In genomic region chr5:173807150-173807784, GRCh38 we compare ENCODE assay signal across 27 cellular contexts.
DNase-seq lines count a peak whose midpoint lies in the region; FAIRE-seq and TF ChIP-seq lines count a peak whose summit lies in the region.
"Had no signal": no experiment of that assay in that cellular context is flagged by ENCODE, and none has a peak within 500 bp of the region (broad histone marks: within the 10 kb centered on the region; RNA-seq: fewer than 3 reads in every experiment).

No MANE protein-coding gene starts in this region.

- no peak for FAIRE-seq in endothelial cell of umbilical vein (lab: Jason Lieb, UNC)
- FAIRE-seq: GM18507, H54 had no signal

- H3K4me1 ChIP-seq in adrenal gland (replicated peaks in 1 of 2) (peaks cover 10 to 22% of the 10 kb centered on the region in 2 donors), endothelial cell of umbilical vein (ENCODE audit: control insufficient read depth, extremely low read depth, insufficient read depth, low read length) (no peaks in the 10 kb centered on the region)
- H3K4me1 ChIP-seq: tibial artery had no signal

- H3K27ac ChIP-seq in adrenal gland (peak overlapping the region in 3 of 5 donors; percentile 2 to 38 (median 36)), endothelial cell of umbilical vein (ENCODE audit: insufficient read depth, low read depth, low read length) (no peak overlapping the region)
- H3K27ac ChIP-seq: tibial artery had no signal

- H3K4me2 ChIP-seq in endothelial cell of umbilical vein (ENCODE audit: insufficient read depth, low read length): no peak overlapping the region
- H3K4me2 ChIP-seq: smooth muscle cell had no signal

- H3K9ac ChIP-seq in endothelial cell of umbilical vein (replicated peaks; ENCODE audit: extremely low read depth, insufficient read depth, low read length): no peak overlapping the region

- TF ChIP-seq CTCF in adrenal gland (IDR thresholded peaks at IDR 0.05): no peak
- TF ChIP-seq CTCF in endothelial cell of umbilical vein (IDR thresholded peaks at IDR 0.05; ENCODE audit: extremely low read depth in 1 of 2, insufficient read depth in 1 of 2, low read depth in 1 of 2, low read length in 2 of 2): no peak

- POLR2A ChIA-PET in endothelial cell of umbilical vein (lab: Charles Lee): no interaction called here

- DNase-seq in adrenal gland (peak in 1 of 7 donors; percentile 53), endothelial cell of umbilical vein (ENCODE audit: low read depth, low spot score) (no peak), midbrain (lab: John Stamatoyannopoulos, UW) (peak; percentile 53), T1000 (lab: John Stamatoyannopoulos, UW) (no peak), KG1 (lab: John Stamatoyannopoulos, UW) (no peak)
- DNase-seq in stimulated activated CD4-positive, alpha-beta T cell treated with anti-CD3 and anti-CD28 coated beads, Interleukin-12 subunit alpha, Interleukin-12 subunit beta, amount 100 ng/mL, for 4 hours: no peak
- DNase-seq in stimulated activated CD4-positive, alpha-beta T cell treated with anti-CD3 and anti-CD28 coated beads, Interleukin-4, amount 100 ng/mL, for 1 hour: no peak
- DNase-seq: activated CD4-positive, alpha-beta T cell treated with anti-CD3 and anti-CD28 coated beads for 48 hours; activated effector memory CD4-positive, alpha-beta T cell treated with Interleukin-2 at 50 U/mL for 16 hours; aorta; CD4-positive, CD25-positive, alpha-beta regulatory T cell; EL; endodermal cell; KBM-7; kidney glomerular epithelial cell; mammary epithelial cell; MG63; NCI-H1105 treated with DMSO at 0.1 percent for 48 hours; NCI-H187 treated with DMSO at 0.1 percent for 48 hours; NCI-H2171; NCI-H510A; retina; stimulated activated CD4-positive, alpha-beta T cell treated with anti-CD3 and anti-CD28 coated beads, Interleukin-1b, Interleukin-23, amount 100 ng/mL, for 48 hours; tibial artery had no signal

- intact Hi-C loops in adrenal gland (cut with DNase I) (no loop called here), endothelial cell of umbilical vein (cut with micrococcal nuclease) (no loop called here)

- H2AFZ ChIP-seq in endothelial cell of umbilical vein (ENCODE audit: low read depth, low read length): no peak overlapping the region

- no peaks in the 10 kb centered on the region for H3K9me1 ChIP-seq in endothelial cell of umbilical vein (replicated peaks; ENCODE audit: control insufficient read depth, extremely low read depth, insufficient read depth, low read length)

- H3K4me3 ChIP-seq in adrenal gland (no peak overlapping the region), endothelial cell of umbilical vein (replicated peaks in 1 of 3; ENCODE audit: insufficient read depth in 1 of 3, low read depth in 1 of 3, low read length in 3 of 3) (no peak overlapping the region)
- H3K4me3 ChIP-seq: MG63, smooth muscle cell, tibial artery had no signal

- no TSS peak for BruUV-seq in endothelial cell of umbilical vein (replicated peaks; lab: Mats Ljungman, UMichigan)

- H3K36me3 ChIP-seq in adrenal gland (replicated peaks in 1 of 2) (no peaks in the 10 kb centered on the region), endothelial cell of umbilical vein (ENCODE audit: control insufficient read depth in 2 of 2, extremely low read depth in 1 of 2, insufficient read depth in 2 of 2, low read length in 2 of 2) (no peaks in the 10 kb centered on the region)
- H3K36me3 ChIP-seq: MG63, tibial artery had no signal

- whole genome bisulfite sequencing in adrenal gland, 4 donors: 79 to 88% (median 84%) methylated on average over 16 to 18 of the region's 18 CpGs

- CTCF ChIA-PET in endothelial cell of umbilical vein (lab: Charles Lee): interaction anchor here (1.2 kb wide), 1 partner anchor 118 kb away, joined by 4 read pairs; no protein-coding TSS in a partner anchor

- H3K9me3 ChIP-seq in adrenal gland (replicated peaks in 1 of 3): no peaks in the 10 kb centered on the region
- H3K9me3 ChIP-seq in endothelial cell of umbilical vein (replicated peaks; ENCODE audit: control insufficient read depth, insufficient read depth, low read length): no peaks in the 10 kb centered on the region
- H3K9me3 ChIP-seq: MG63, tibial artery had no signal

- H3K79me2 ChIP-seq in endothelial cell of umbilical vein (ENCODE audit: control insufficient read depth, insufficient read depth, low read length): no peaks in the 10 kb centered on the region

- H3K27me3 ChIP-seq in adrenal gland (no peaks in the 10 kb centered on the region), endothelial cell of umbilical vein (ENCODE audit: control insufficient read depth in 2 of 2, insufficient read depth in 2 of 2, low read length in 2 of 2) (no peaks in the 10 kb centered on the region)
- H3K27me3 ChIP-seq: MG63, tibial artery had no signal

- TF ChIP-seq POLR2A in adrenal gland (IDR thresholded peaks at IDR 0.05) (no peak), endothelial cell of umbilical vein (IDR thresholded peaks at IDR 0.05; ENCODE audit: low read depth, low read length) (no peak)

- dilution Hi-C loops in endothelial cell of umbilical vein (cut with MboI; ENCODE audit: extremely low pct_ligation_motif_present, low sequenced_read_pairs): no loop called here

- H4K20me1 ChIP-seq in endothelial cell of umbilical vein (replicated peaks; ENCODE audit: control insufficient read depth, extremely low read depth, insufficient read depth, low read length): no peaks in the 10 kb centered on the region

TF ChIP-seq in endothelial cell of umbilical vein, 7 proteins besides CTCF, POLR2A, EP300 and RAD21:
- TF ChIP-seq MAX (IDR thresholded peaks at IDR 0.05; ENCODE audit: insufficient read depth, insufficient read length) (peak; percentile 10), JUN (IDR thresholded peaks at IDR 0.05; ENCODE audit: borderline replicate concordance, insufficient read depth, insufficient read length, low read depth) (no peak)
TF ChIP-seq in endothelial cell of umbilical vein: peak in this region for 1.
